ENCODE assay signal across 7 cellular contexts in the genomic region with DNA sequence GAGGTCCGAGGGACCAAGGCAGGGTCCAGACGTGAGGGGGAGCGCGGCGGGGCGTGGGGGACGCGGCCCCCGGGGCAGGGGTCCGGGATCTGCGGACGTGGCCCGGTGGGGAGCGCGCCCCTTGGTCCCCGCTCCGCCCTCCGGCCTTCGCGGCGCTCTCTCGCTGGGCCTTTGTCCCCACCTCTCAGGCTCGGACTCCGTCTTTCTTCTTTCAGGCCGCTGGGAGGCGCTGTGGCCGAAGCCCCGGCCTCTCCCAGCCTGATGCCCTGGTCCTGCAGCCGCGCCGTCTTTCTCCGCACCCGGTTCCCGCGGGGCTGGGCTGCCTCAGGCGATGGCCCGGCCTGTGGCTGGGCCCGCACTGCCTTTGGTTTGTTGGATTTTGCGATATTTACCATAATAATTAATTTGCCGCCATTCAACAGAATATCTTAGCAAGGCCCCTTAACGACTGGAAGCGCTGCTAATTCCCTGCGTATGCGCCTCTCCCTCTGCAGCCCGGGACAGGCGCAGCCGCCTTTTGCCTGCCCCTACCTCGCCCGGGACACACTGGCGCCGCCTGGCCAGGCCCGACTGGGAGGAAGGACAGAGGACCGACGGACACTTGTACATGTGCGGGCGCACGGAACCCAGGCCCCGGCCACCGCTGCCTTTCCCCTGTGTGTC. TPM values are rescaled to one million over a fixed set of nuclear protein-coding genes. Genes with fewer than 3 reads are reported as not detected.
DNase-seq lines count a peak whose midpoint lies in the region; ATAC-seq and TF ChIP-seq lines count a peak whose summit lies in the region.

No MANE protein-coding gene starts in this region.

- no peaks in the 10 kb centered on the region for H3K36me3 Mint-ChIP-seq in chondrocyte (ENCODE audit: low read depth)

- TF ChIP-seq CTCF in GM06990 (IDR thresholded peaks at IDR 0.05; ENCODE audit: insufficient read depth, low read length, poor library complexity, severe bottlenecking) (peak; percentile 70), OCI-LY1 (IDR thresholded peaks at IDR 0.05; ENCODE audit: low read length) (peak; percentile 53), chondrocyte (IDR thresholded peaks at IDR 0.05) (peak; percentile 99), left lung (IDR thresholded peaks at IDR 0.05) (peak; percentile 28 to 49), stomach (IDR thresholded peaks at IDR 0.05) (peak in 4 of 7 experiments; percentile 10 to 43 (median 42))

- H3K9ac ChIP-seq in OCI-LY1 (ENCODE audit: low read length) = no peak overlapping the region

- H3K27me3 ChIP-seq in GM06990 (replicated peaks; ENCODE audit: control insufficient read depth, insufficient read depth, low read length) (no peaks in the 10 kb centered on the region; the same call in 1 of the 2 replicates), OCI-LY1 (ENCODE audit: insufficient read depth, low read length) (no peaks in the 10 kb centered on the region; the same call in 1 of the 2 replicates), left lung (peaks cover 58 to 99% of the 10 kb centered on the region in 2 donors), stomach (peaks cover 25 to 98% (median 81%) of the 10 kb centered on the region in 3 donors)

- peak; percentile 61 for DNase-seq in GM06990 (ENCODE audit: extremely low read depth, insufficient read length)
- DNase-seq in chondrocyte (ENCODE audit: low spot score) = no peak
- no peak for DNase-seq in left lung
- peak; percentile 41 for DNase-seq in stomach
- no peak for DNase-seq in SW 1271 (lab: John Stamatoyannopoulos, UW)

- peak overlapping the region; percentile 71 for H3K4me3 Mint-ChIP-seq in chondrocyte (ENCODE audit: unreplicated experiment)

- no peak for TF ChIP-seq POLR2A in stomach (IDR thresholded peaks at IDR 0.05)

- H3K9me2 ChIP-seq in OCI-LY1 (ENCODE audit: low read depth, low read length) = no peaks in the 10 kb centered on the region

- intact Hi-C loops in left lung (cut with DNase I) (loop anchor here in 1 of 2 donors (10.0 kb wide), 2 partner anchors 477 to 557 kb away; no protein-coding TSS in a partner anchor), stomach (cut with DNase I; ENCODE audit: low total_unique reads) (loop anchor here (5.0 to 10.0 kb wide), 2 partner anchors 470 to 557 kb away; no protein-coding TSS in a partner anchor)

- H2AFZ ChIP-seq in OCI-LY1 (ENCODE audit: low read length) = no peak overlapping the region

- peak; percentile 44 for ATAC-seq in HG02798 (IDR thresholded peaks at IDR 0.05; ENCODE audit: poor library complexity, unreplicated experiment)
- ATAC-seq in left lung = peak; percentile 79

- H3K4me2 ChIP-seq in OCI-LY1 (ENCODE audit: low read length) = no peak overlapping the region; the same call in 1 of the 2 replicates

- H4K20me1 ChIP-seq in OCI-LY1 (ENCODE audit: insufficient read depth, low read length) = no peaks in the 10 kb centered on the region

- H3K4me1 Mint-ChIP-seq in chondrocyte (ENCODE audit: low read depth) = peaks cover 25% of the 10 kb centered on the region

- H3K4me3 ChIP-seq in GM06990 (replicated peaks; ENCODE audit: low read depth, low read length) (peak overlapping the region; percentile 24), OCI-LY1 (ENCODE audit: low read depth, low read length, poor library complexity, severe bottlenecking) (peak overlapping the region; percentile 11), left lung (peak overlapping the region in 1 of 2 donors; percentile 11), stomach (peak overlapping the region; percentile 29 to 50 (median 35))

- no peak overlapping the region for H3K27ac Mint-ChIP-seq in chondrocyte (ENCODE audit: unreplicated experiment)

- no peaks in the 10 kb centered on the region for H3F3A ChIP-seq in OCI-LY1 (ENCODE audit: insufficient read depth, low read length)

- no peaks in the 10 kb centered on the region for H3K79me2 ChIP-seq in OCI-LY1 (ENCODE audit: insufficient read depth, low read length)

- H3K27ac ChIP-seq in OCI-LY1 (ENCODE audit: low read depth, low read length, poor library complexity, severe bottlenecking) = no peak overlapping the region
- H3K27ac ChIP-seq in left lung = no peak overlapping the region
- no peak overlapping the region for H3K27ac ChIP-seq in stomach

- H3K9me3 ChIP-seq in OCI-LY1 (ENCODE audit: low read length) (no peaks in the 10 kb centered on the region), left lung (no peaks in the 10 kb centered on the region), stomach (no peaks in the 10 kb centered on the region)

- H3K4me1 ChIP-seq in OCI-LY1 (ENCODE audit: insufficient read depth, low read length, severe bottlenecking) (peaks cover 4% of the 10 kb centered on the region), left lung (peaks cover 16 to 30% of the 10 kb centered on the region in 2 donors), stomach (peaks cover 39 to 59% (median 53%) of the 10 kb centered on the region in 4 donors)

- no peak for TF ChIP-seq EP300 in stomach (IDR thresholded peaks at IDR 0.05)

- H3K9me3 Mint-ChIP-seq in chondrocyte (ENCODE audit: low read depth) = no peaks in the 10 kb centered on the region

- H3K27me3 Mint-ChIP-seq in chondrocyte (ENCODE audit: low read depth) = peaks cover 55% of the 10 kb centered on the region

- H3K36me3 ChIP-seq in GM06990 (ENCODE audit: control insufficient read depth, insufficient read depth, low read length) = no peaks in the 10 kb centered on the region
- no peaks in the 10 kb centered on the region for H3K36me3 ChIP-seq in OCI-LY1 (ENCODE audit: insufficient read depth, low read length)
- no peaks in the 10 kb centered on the region for H3K36me3 ChIP-seq in left lung
- no peaks in the 10 kb centered on the region for H3K36me3 ChIP-seq in stomach

- 2 to 4% (median 3%) methylated on average over 32 to 59 of the region's 59 CpGs for whole genome bisulfite sequencing in stomach, 5 donors

RNA-seq across cellular contexts. Expression of a gene that starts 10.8 kb away (rescaled TPM):
- total RNA-seq in chondrocyte (not detected in 3 replicates), left lung (not detected), stomach (not detected)
- polyA plus RNA-seq in stomach = not detected

RNA-seq across cellular contexts. Expression of a gene that starts 57.0 kb away (rescaled TPM):
- total RNA-seq in chondrocyte = 35.0 to 93.2 TPM (median 35.1 TPM) in 3 replicates
- under 1 TPM; 0.26 to 0.29 TPM for total RNA-seq in left lung
- total RNA-seq in stomach = 10 to 100 TPM in 2 of 5 donors, 1 to 10 TPM in 2, not detected in 1; 2.6 to 17.9 (median 11.0) TPM
- polyA plus RNA-seq in stomach = 1 to 10 TPM in 2 of 3 donors, under 1 TPM in 1; 0.20 to 7.5 (median 3.8) TPM

Comparison
In these comparisons a context has a peak if more than half of its experiments do, and no peak if none do; other contexts are left out.
1. DNase-seq: peak in GM06990 (single experiment) and stomach (single experiment); none in chondrocyte (single experiment), left lung (0 of 2) and SW 1271 (0 of 2).
2. CTCF ChIP-seq: peak in every context shown above with its lines; median percentile 99 in chondrocyte; 70 in GM06990; 53 in OCI-LY1; 42 in stomach; 38 in left lung.